17 cellular contexts compared by ENCODE assay signal in the genomic region with DNA sequence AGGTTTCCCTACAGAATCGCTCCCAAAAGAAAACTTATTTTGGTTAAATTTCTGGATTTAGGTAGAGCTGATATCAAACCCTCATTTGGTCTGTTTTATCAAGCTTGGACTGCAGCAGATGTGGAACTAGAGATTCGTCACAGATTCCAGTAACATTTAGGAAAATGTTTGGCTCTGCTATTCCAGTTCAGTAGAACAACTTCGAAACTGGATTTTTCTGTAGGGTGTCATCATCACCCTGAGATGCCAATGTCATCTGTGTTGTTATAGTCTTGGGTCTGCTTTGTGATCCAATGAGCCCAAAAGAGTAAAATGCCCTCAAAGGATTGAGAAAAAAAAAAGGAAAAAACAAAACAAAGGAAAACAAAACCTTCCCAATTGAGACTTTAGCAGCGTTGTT. TPM values are rescaled to one million over a fixed set of nuclear protein-coding genes. Genes with fewer than 3 reads are reported as not detected.
DNase-seq lines count a peak whose midpoint lies in the region; ATAC-seq and TF ChIP-seq lines count a peak whose summit lies in the region.
"Had no signal": no experiment of that assay in that cellular context is flagged by ENCODE, and none has a peak within 500 bp of the region (broad histone marks: within the 10 kb centered on the region; RNA-seq: fewer than 3 reads in every experiment).

No MANE protein-coding gene starts in this region.

- H3K27ac ChIP-seq in ACC112 (ENCODE audit: low read depth, low read length): peak overlapping the region; percentile 66
- H3K27ac ChIP-seq in fibroblast of lung (ENCODE audit: insufficient read depth, low read length): peak overlapping the region; percentile 11
- peak overlapping the region; percentile 54 to 81 (median 64) for H3K27ac ChIP-seq in gastrocnemius medialis

- H3K27me3 ChIP-seq in ACC112 (ENCODE audit: insufficient read depth, low read length) (no peaks in the 10 kb centered on the region), fibroblast of lung (ENCODE audit: control insufficient read depth, insufficient read depth, low read length) (no peaks in the 10 kb centered on the region), gastrocnemius medialis (no peaks in the 10 kb centered on the region)
- H3K27me3 ChIP-seq: neutrophil, thyroid gland had no signal

- intact Hi-C loops in gastrocnemius medialis (cut with DNase I; ENCODE audit: low total_unique reads) (no loop called here), posterior cingulate gyrus (cut with DNase I) (no loop called here)

- no peak for ATAC-seq in gastrocnemius medialis

- peak overlapping the region; percentile 54 for H2AFZ ChIP-seq in ACC112 (ENCODE audit: low read length, unreplicated experiment)
- no peak overlapping the region for H2AFZ ChIP-seq in fibroblast of lung (ENCODE audit: low read length)

- in situ Hi-C loops in gastrocnemius medialis (cut with MboI; ENCODE audit: low sequenced_read_pairs in 4 of 4): loop anchor here in 2 of 4 donors (25.0 kb wide), 1 partner anchor 279 kb away; the partner anchor contains the start of gene SHCBP1L (in 2 of the 2)

- no peaks in the 10 kb centered on the region for H3K79me2 ChIP-seq in ACC112 (ENCODE audit: control insufficient read depth, insufficient read depth, low read length, unreplicated experiment)
- no peaks in the 10 kb centered on the region for H3K79me2 ChIP-seq in fibroblast of lung (ENCODE audit: control insufficient read depth, insufficient read depth, low read length)

- H3K9me3 ChIP-seq in fibroblast of lung (ENCODE audit: control insufficient read depth, insufficient read depth, low read depth, low read length) (no peaks in the 10 kb centered on the region), gastrocnemius medialis (no peaks in the 10 kb centered on the region)
- H3K9me3 ChIP-seq: neutrophil, thyroid gland had no signal

- H3K4me3 ChIP-seq in ACC112 (ENCODE audit: low read depth, low read length) (no peak overlapping the region; the same call in 1 of the 2 replicates), fibroblast of lung (replicated peaks in 1 of 4; ENCODE audit: control extremely low read depth in 1 of 4, insufficient read depth in 1 of 4, low read depth in 3 of 4, low read length in 4 of 4) (no peak overlapping the region), gastrocnemius medialis (no peak overlapping the region)
- H3K4me3 ChIP-seq: thyroid gland had no signal

- DNase-seq in HCEC 1CT (peak; percentile 39), fibroblast of lung (ENCODE audit: low read depth in 2 of 2) (peak in 1 of 2 donors; percentile 40), gastrocnemius medialis (no peak), H4 (ENCODE audit: low spot score) (no peak), nucleus accumbens (lab: John Stamatoyannopoulos, UW) (no peak), posterior cingulate gyrus (no peak), erythroblast (lab: John Stamatoyannopoulos, UW) (no peak)
- DNase-seq: activated B cell treated with CpG ODN at 0.5 μM for 24 hours, COR-L47, glutamatergic neuron, Karpas-422, NCI-H1436 treated with DMSO at 0.1 percent for 48 hours, NCI-H345, thyroid gland had no signal

- H3K9ac ChIP-seq in fibroblast of lung (ENCODE audit: insufficient read depth, low read length): no peak overlapping the region

- no peak for TF ChIP-seq POLR2A in gastrocnemius medialis (IDR thresholded peaks at IDR 0.05)
- no peak for TF ChIP-seq POLR2A in erythroblast (IDR thresholded peaks at IDR 0.05; ENCODE audit: low read length)

- TF ChIP-seq CTCF in fibroblast of lung (conservative IDR thresholded peaks at IDR 0.05 in 1 of 2, IDR thresholded peaks at IDR 0.05 in 1 of 2; ENCODE audit: low read depth in 1 of 2, low read length in 2 of 2) (no peak), gastrocnemius medialis (IDR thresholded peaks at IDR 0.05 in 4 of 5, conservative IDR thresholded peaks at IDR 0.05 in 1 of 5) (no peak)

- H3K4me1 ChIP-seq in ACC112 (ENCODE audit: control insufficient read depth, insufficient read depth, low read length, unreplicated experiment) (peaks cover 63% of the 10 kb centered on the region), fibroblast of lung (ENCODE audit: control insufficient read depth, extremely low read depth, insufficient read depth, low read length) (peaks cover 22% of the 10 kb centered on the region), gastrocnemius medialis (peaks cover 0 to 11% of the 10 kb centered on the region in 2 donors)

- no peaks in the 10 kb centered on the region for H4K20me1 ChIP-seq in fibroblast of lung (ENCODE audit: control insufficient read depth, extremely low read depth, insufficient read depth, low read length)

- 0 out of 2 replicates have a peak, but pooled peaks cover 11% of the 10 kb centered on the region for H3K36me3 ChIP-seq in ACC112 (ENCODE audit: insufficient read depth, low read length)
- H3K36me3 ChIP-seq in fibroblast of lung (ENCODE audit: control insufficient read depth, insufficient read depth, low read length): no peaks in the 10 kb centered on the region
- H3K36me3 ChIP-seq in gastrocnemius medialis: no peaks in the 10 kb centered on the region
- H3K36me3 ChIP-seq: neutrophil, thyroid gland had no signal

- no peak overlapping the region for H3K4me2 ChIP-seq in fibroblast of lung (ENCODE audit: extremely low read depth, insufficient read depth, low read length)

RNA-seq across cellular contexts. Expression of gene LAMC2, which starts 55.4 kb away (rescaled TPM):
- total RNA-seq in fibroblast of lung (0.99 and 2.8 TPM in 2 replicates), gastrocnemius medialis (1 to 10 TPM in 3 of 4 donors, under 1 TPM in 1; 0.78 to 1.8 (median 1.4) TPM)
- 0.66 and 3.9 TPM in 2 replicates for polyA plus RNA-seq in fibroblast of lung
- 0.40 and 2.5 TPM in 2 replicates for polyA plus RNA-seq in fibroblast of lung (2012)
- 2.7 TPM in 1 of 2 replicates, not detected in the other for polyA minus RNA-seq in fibroblast of lung (ENCODE audit: low replicate concordance)
- total RNA-seq in H4 (2014; rRNA removed; shearing (Covaris generic)): 0.10 TPM in 1 of 2 replicates, not detected in the other
- total RNA-seq: activated B cell treated with CpG ODN at 0.5 μM for 24 hours; activated T-helper 2 cell treated with anti-CD3 and anti-CD28 coated beads, Interferon-gamma antibody, Interleukin-2, Interleukin-4, amounts not matched to agents 10 μg/mL and 5 μg/mL and 100 μg/mL, durations not matched to agents 14 hours and 24 hours and 36 hours had no signal

Comparison
In these comparisons a context has a peak if more than half of its experiments do, and no peak if none do; other contexts are left out.
1. H3K27ac ChIP-seq: peak in every context shown above with its lines; median percentile 66 in ACC112; 64 in gastrocnemius medialis; 11 in fibroblast of lung.